In genomic region chr10:61847640-61848039, GRCh38 we compare ENCODE assay signal across 26 cellular contexts. TPM values are rescaled to one million over a fixed set of nuclear protein-coding genes. Genes with fewer than 3 reads are reported as not detected.
A peak's percentile ranks its signal among the peaks of the same experiment; 100 is the strongest.
DNase-seq lines count a peak whose midpoint lies in the region; ATAC-seq, FAIRE-seq and TF ChIP-seq lines count a peak whose summit lies in the region.
"Had no signal": no experiment of that assay in that cellular context is flagged by ENCODE, and none has a peak within 500 bp of the region (broad histone marks: within the 10 kb centered on the region; RNA-seq: fewer than 3 reads in every experiment).

No MANE protein-coding gene starts in this region.

- H3K36me3 ChIP-seq in astrocyte (ENCODE audit: insufficient read depth, low read length), result no peaks in the 10 kb centered on the region
- no peaks in the 10 kb centered on the region for H3K36me3 ChIP-seq in mucosa of descending colon (ENCODE audit: low read depth)
- no peaks in the 10 kb centered on the region for H3K36me3 ChIP-seq in WERI-Rb-1

- peaks cover 2% of the 10 kb centered on the region for H3K27me3 Mint-ChIP-seq in astrocyte (ENCODE audit: low read depth, unreplicated experiment)

- H2AFZ ChIP-seq in astrocyte (ENCODE audit: low read depth, low read length), result no peak overlapping the region
- H2AFZ ChIP-seq: GM23248 had no signal

- no peaks in the 10 kb centered on the region for H3K9me3 Mint-ChIP-seq in astrocyte (ENCODE audit: unreplicated experiment)
- H3K9me3 Mint-ChIP-seq: CD8-positive, alpha-beta T cell; H9 had no signal

- no peaks in the 10 kb centered on the region for H4K20me1 ChIP-seq in astrocyte (ENCODE audit: insufficient read depth, low read length)

- DNase-seq in ELR (ENCODE audit: low read depth) (peak; percentile 12), M059J (ENCODE audit: low read depth) (peak; percentile 40), astrocyte (ENCODE audit: low read depth) (peak; percentile 45), fibroblast of peridontal ligament (ENCODE audit: extremely low read depth) (peak; percentile 19), mucosa of descending colon (no peak), WERI-Rb-1 (no peak)
- no peak for DNase-seq in activated naive CD4-positive, alpha-beta T cell treated with anti-CD3 and anti-CD28 coated beads, Interleukin-2, amount 50 U/mL, for 16 hours
- DNase-seq: AML-193; C1 segment of cervical spinal cord; Calu3; CD8-positive, alpha-beta T cell; DMS153; GDM1; GM23248; H9; MV-4-11; NCI-H1105 treated with DMSO at 0.1 percent for 48 hours; NCI-H2081; NCI-H446 treated with DMSO at 0.1 percent for 48 hours; NCI-H526 treated with DMSO at 0.1 percent for 48 hours; RPMI8226; SHP77 had no signal

- intact Hi-C loops in mucosa of descending colon (cut with DNase I, micrococcal nuclease), result no loop called here

- H3K27ac Mint-ChIP-seq in astrocyte (ENCODE audit: unreplicated experiment), result no peak overlapping the region
- H3K27ac Mint-ChIP-seq: CD8-positive, alpha-beta T cell; H9 had no signal

- no peak overlapping the region for H3K4me2 ChIP-seq in astrocyte (ENCODE audit: low read length)
- H3K4me2 ChIP-seq: KMS-11 had no signal

- H3K4me1 ChIP-seq in astrocyte (ENCODE audit: insufficient read depth, low read length) (peaks cover 34% of the 10 kb centered on the region), mucosa of descending colon (ENCODE audit: low read depth) (peaks cover 14% of the 10 kb centered on the region)

- H3K36me3 Mint-ChIP-seq in astrocyte (ENCODE audit: low read depth, unreplicated experiment), result no peaks in the 10 kb centered on the region
- H3K36me3 Mint-ChIP-seq: CD8-positive, alpha-beta T cell had no signal

- H3K27ac ChIP-seq in astrocyte (ENCODE audit: low read depth, low read length) (no peak overlapping the region), WERI-Rb-1 (no peak overlapping the region)
- H3K27ac ChIP-seq: GM23248, KMS-11 had no signal

- H3K9ac ChIP-seq in astrocyte (ENCODE audit: low read length), result no peak overlapping the region
- H3K9ac ChIP-seq: GM23248, KMS-11 had no signal

- no peak for FAIRE-seq in astrocyte (lab: Jason Lieb, UNC)
- FAIRE-seq: HepG2 had no signal

- no peaks in the 10 kb centered on the region for H3K9me3 ChIP-seq in astrocyte (ENCODE audit: insufficient read depth, low read depth, low read length)
- H3K9me3 ChIP-seq in mucosa of descending colon, result no peaks in the 10 kb centered on the region
- no peaks in the 10 kb centered on the region for H3K9me3 ChIP-seq in WERI-Rb-1 (ENCODE audit: severe bottlenecking)

- H3K27me3 ChIP-seq in astrocyte (ENCODE audit: insufficient read depth, low read length) (no peaks in the 10 kb centered on the region), WERI-Rb-1 (ENCODE audit: insufficient read depth, low read depth, severe bottlenecking) (no peaks in the 10 kb centered on the region)

- no peak for ATAC-seq in mucosa of descending colon
- no peak for ATAC-seq in GM18909 (IDR thresholded peaks at IDR 0.05; ENCODE audit: poor library complexity, unreplicated experiment)
- ATAC-seq: CD8-positive, alpha-beta T cell; HepG2 had no signal

- H3K4me3 ChIP-seq in astrocyte (ENCODE audit: insufficient read depth, low read depth, low read length), result no peak overlapping the region
- no peak overlapping the region for H3K4me3 ChIP-seq in mucosa of descending colon
- no peak overlapping the region for H3K4me3 ChIP-seq in WERI-Rb-1 (ENCODE audit: low read depth, low read length)
- H3K4me3 ChIP-seq: GM23248, SK-N-MC had no signal

- no peak overlapping the region for H3K4me3 Mint-ChIP-seq in astrocyte (ENCODE audit: unreplicated experiment)
- H3K4me3 Mint-ChIP-seq: CD8-positive, alpha-beta T cell; H9 had no signal

- H3K4me1 Mint-ChIP-seq in astrocyte (ENCODE audit: low read depth, unreplicated experiment), result peaks cover 33% of the 10 kb centered on the region

- no peaks in the 10 kb centered on the region for H3K79me2 ChIP-seq in astrocyte (ENCODE audit: insufficient read depth, low read length)

- TF ChIP-seq CTCF in astrocyte (IDR thresholded peaks at IDR 0.05; ENCODE audit: insufficient read depth, low read depth, low read length) (no peak), mucosa of descending colon (IDR thresholded peaks at IDR 0.05) (no peak), WERI-Rb-1 (IDR thresholded peaks at IDR 0.05; ENCODE audit: low read depth, low read length) (no peak)

RNA-seq across cellular contexts. Expression of gene ARID5B, which starts 53.9 kb away (rescaled TPM):
- 31.1 and 43.9 TPM in 2 replicates for total RNA-seq in M059J (2014; rRNA removed; shearing (Covaris generic))
- 64.6 and 66.0 TPM in 2 replicates for total RNA-seq in astrocyte
- total RNA-seq in mucosa of descending colon, result 10 to 100 TPM; 21.9 to 34.1 (median 22.4) TPM

Comparison
In these comparisons a context has a peak if more than half of its experiments do, and no peak if none do; other contexts are left out.
1. DNase-seq: peak in ELR (single experiment), M059J (single experiment), astrocyte (single experiment) and fibroblast of peridontal ligament (single experiment); none in mucosa of descending colon (0 of 3), WERI-Rb-1 (single experiment) and activated naive CD4-positive, alpha-beta T cell treated with anti-CD3 and anti-CD28 coated beads, Interleukin-2, amount 50 U/mL, for 16 hours (single experiment).